9 cellular contexts compared by ENCODE assay signal in the genomic region with DNA sequence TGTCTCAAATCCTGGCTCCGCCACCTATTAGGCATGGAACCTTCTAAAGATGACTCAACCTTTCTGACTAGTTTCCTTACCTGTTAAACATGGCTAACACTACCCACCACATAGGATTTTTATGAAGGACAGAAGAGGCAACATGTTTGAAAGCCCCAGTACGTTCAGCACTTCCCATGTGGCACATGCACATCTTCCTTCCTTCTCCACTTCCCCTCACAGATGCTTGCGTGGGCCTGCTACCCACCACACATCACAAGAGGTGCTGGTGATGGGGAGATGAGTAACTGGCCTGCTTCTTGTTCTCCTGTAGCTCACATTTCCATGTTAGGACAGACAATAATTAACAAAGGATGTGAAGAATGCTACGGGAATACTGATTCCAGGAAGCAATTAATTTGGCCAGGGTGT. TPM values are rescaled to one million over a fixed set of nuclear protein-coding genes. Genes with fewer than 3 reads are reported as not detected.
DNase-seq lines count a peak whose midpoint lies in the region; ATAC-seq, FAIRE-seq and TF ChIP-seq lines count a peak whose summit lies in the region.
"Had no signal": no experiment of that assay in that cellular context is flagged by ENCODE, and none has a peak within 500 bp of the region (broad histone marks: within the 10 kb centered on the region; RNA-seq: fewer than 3 reads in every experiment).

No MANE protein-coding gene starts in this region.

- peaks cover 37% of the 10 kb centered on the region for H3K4me1 Mint-ChIP-seq in activated naive CD8-positive, alpha-beta T cell treated with anti-CD3 and anti-CD28 coated beads, Interleukin-2, amount 10 ng/mL, durations not matched to agents 7 days and 5 days
- H3K4me1 Mint-ChIP-seq in immature natural killer cell: no peaks in the 10 kb centered on the region

- peaks cover 51% of the 10 kb centered on the region for H3K36me3 Mint-ChIP-seq in activated naive CD8-positive, alpha-beta T cell treated with anti-CD3 and anti-CD28 coated beads, Interleukin-2, amount 10 ng/mL, durations not matched to agents 7 days and 5 days
- peaks cover 19 to 22% (median 20%) of the 10 kb centered on the region in 3 donors for H3K36me3 Mint-ChIP-seq in immature natural killer cell

- POLR2A ChIA-PET in activated naive CD8-positive, alpha-beta T cell treated with anti-CD3 and anti-CD28 coated beads, Interleukin-2, amount 10 ng/mL, durations not matched to agents 7 days and 5 days (lab: Charles Lee): no interaction called here
- POLR2A ChIA-PET in HepG2 (lab: Yijun Ruan, JAX): no interaction called here

- H3K4me3 Mint-ChIP-seq in activated naive CD8-positive, alpha-beta T cell treated with anti-CD3 and anti-CD28 coated beads, Interleukin-2, amount 10 ng/mL, durations not matched to agents 7 days and 5 days: no peak overlapping the region
- H3K4me3 Mint-ChIP-seq in immature natural killer cell: no peak overlapping the region

- peaks cover 93% of the 10 kb centered on the region for H3K79me2 ChIP-seq in Loucy (ENCODE audit: insufficient read depth, low read length)
- H3K79me2 ChIP-seq in smooth muscle cell (ENCODE audit: low read depth): peaks cover 49% of the 10 kb centered on the region
- H3K79me2 ChIP-seq in HepG2 (ENCODE audit: insufficient read depth, low read length): peaks cover 33% of the 10 kb centered on the region

- TF ChIP-seq EP300 in HepG2 (IDR thresholded peaks at IDR 0.05; ENCODE audit: low read depth in 2 of 2, low read length in 2 of 2) (no peak), HepG2 (CRISPR knock-in tag; IDR thresholded peaks at IDR 0.05; ENCODE audit: borderline replicate concordance) (no peak)

- no peak for FAIRE-seq in HepG2 (lab: Jason Lieb, UNC)

- peaks cover 22% of the 10 kb centered on the region; the same call in 1 of the 2 replicates for H3K36me3 ChIP-seq in Loucy (ENCODE audit: insufficient read depth, low read length)
- H3K36me3 ChIP-seq in smooth muscle cell (ENCODE audit: low read depth): no peaks in the 10 kb centered on the region
- H3K36me3 ChIP-seq in HepG2 (replicated peaks in 1 of 2; ENCODE audit: control insufficient read depth in 1 of 2, insufficient read depth in 2 of 2, low read length in 2 of 2): peaks cover 5 to 19% of the 10 kb centered on the region in 2 experiments

- H3K4me2 ChIP-seq in Loucy (ENCODE audit: low read depth, low read length, poor library complexity, severe bottlenecking): peak overlapping the region; percentile 15
- H3K4me2 ChIP-seq in smooth muscle cell: peak overlapping the region; percentile 24
- no peak overlapping the region for H3K4me2 ChIP-seq in HepG2 (ENCODE audit: low read depth, low read length)

- CTCF ChIA-PET in HepG2 (lab: Yijun Ruan, JAX; ENCODE audit: low intra/inter-chr PET ratio, low total read pairs): no interaction called here

- no peaks in the 10 kb centered on the region for H3K9me3 Mint-ChIP-seq in activated naive CD8-positive, alpha-beta T cell treated with anti-CD3 and anti-CD28 coated beads, Interleukin-2, amount 10 ng/mL, durations not matched to agents 7 days and 5 days
- H3K9me3 Mint-ChIP-seq in immature natural killer cell: no peaks in the 10 kb centered on the region

- H3K9ac ChIP-seq in Loucy (ENCODE audit: low read depth, low read length, poor library complexity, severe bottlenecking) (no peak overlapping the region), smooth muscle cell (ENCODE audit: low read depth) (peak overlapping the region; percentile 73), HepG2 (ENCODE audit: insufficient read depth, low read depth, low read length) (no peak overlapping the region)

- H3K4me1 ChIP-seq in Loucy (ENCODE audit: insufficient read depth, low read length, poor library complexity, severe bottlenecking): peaks cover 48% of the 10 kb centered on the region
- H3K4me1 ChIP-seq in smooth muscle cell (ENCODE audit: low read depth): no peaks in the 10 kb centered on the region
- peaks cover 16% of the 10 kb centered on the region for H3K4me1 ChIP-seq in HepG2 (ENCODE audit: insufficient read depth, low read length)

- in situ Hi-C loops in HepG2 (cut with HindIII; ENCODE audit: extremely low pct_ligation_motif_present, low pct_unique_long_range_greater_than_20kb): no loop called here

- no peak for TF ChIP-seq POLR2A in HepG2 (IDR thresholded peaks at IDR 0.05; ENCODE audit: insufficient read depth in 1 of 2, low read depth in 2 of 2, low read length in 2 of 2)

- TF ChIP-seq RAD21 in HepG2 (CRISPR knock-in tag; IDR thresholded peaks at IDR 0.05): no peak

- H3K9me3 ChIP-seq in Loucy (ENCODE audit: insufficient read depth, low read depth, low read length) (no peaks in the 10 kb centered on the region), smooth muscle cell (replicated peaks; ENCODE audit: low read depth) (no peaks in the 10 kb centered on the region), HepG2 (ENCODE audit: low read length) (no peaks in the 10 kb centered on the region)

- DNase-seq in GM03348 (ENCODE audit: low spot score): peak; percentile 57
- no peak for DNase-seq in activated naive CD8-positive, alpha-beta T cell treated with anti-CD3 and anti-CD28 coated beads, Interleukin-2, amount 10 ng/mL, durations not matched to agents 7 days and 5 days
- DNase-seq in smooth muscle cell (lab: John Stamatoyannopoulos, UW; ENCODE audit: unreplicated experiment): no peak
- DNase-seq in NOMO-1 treated with dmso at 0.1 percent for 144 hours (lab: John Stamatoyannopoulos, UW; ENCODE audit: unreplicated experiment): no peak
- no peak for DNase-seq in immature natural killer cell
- DNase-seq in HepG2 (ENCODE audit: low spot score): no peak
- DNase-seq: NCI-H146 had no signal

- H3K9me2 ChIP-seq in Loucy (replicated peaks; ENCODE audit: low read depth, low read length): no peaks in the 10 kb centered on the region

- intact Hi-C loops in HepG2 (cut with micrococcal nuclease; ENCODE audit: unreplicated experiment): no loop called here

- WGBS in smooth muscle cell (ENCODE audit: low lambda C conversion rate): 64% methylated on average over 4 of the region's 4 CpGs
- 96% methylated on average over 4 of the region's 4 CpGs for WGBS in HepG2 (ENCODE audit: low lambda C conversion rate)

- no peaks in the 10 kb centered on the region for H3K27me3 Mint-ChIP-seq in activated naive CD8-positive, alpha-beta T cell treated with anti-CD3 and anti-CD28 coated beads, Interleukin-2, amount 10 ng/mL, durations not matched to agents 7 days and 5 days
- H3K27me3 Mint-ChIP-seq in immature natural killer cell (ENCODE audit: low read depth in 3 of 3): peaks cover 0 to 6% (median 2%) of the 10 kb centered on the region in 3 donors

- no peak for ATAC-seq in activated naive CD8-positive, alpha-beta T cell treated with anti-CD3 and anti-CD28 coated beads, Interleukin-2, amount 10 ng/mL, durations not matched to agents 7 days and 5 days (ENCODE audit: low read depth)
- no peak for ATAC-seq in GM18909 (IDR thresholded peaks at IDR 0.05; ENCODE audit: poor library complexity, unreplicated experiment)
- no peak for ATAC-seq in HepG2

- H3K27me3 ChIP-seq in Loucy (ENCODE audit: insufficient read depth, low read length, poor library complexity, severe bottlenecking): no peaks in the 10 kb centered on the region
- no peaks in the 10 kb centered on the region for H3K27me3 ChIP-seq in smooth muscle cell (ENCODE audit: low read depth)
- no peaks in the 10 kb centered on the region for H3K27me3 ChIP-seq in HepG2 (ENCODE audit: control insufficient read depth in 1 of 2, insufficient read depth in 2 of 2, low read length in 2 of 2)

- H3F3A ChIP-seq in Loucy (ENCODE audit: low read depth) (no peaks in the 10 kb centered on the region), smooth muscle cell (ENCODE audit: low read depth) (peaks cover 5% of the 10 kb centered on the region)

- H2AFZ ChIP-seq in Loucy (ENCODE audit: low read length) (no peak overlapping the region), smooth muscle cell (ENCODE audit: low read depth) (no peak overlapping the region), HepG2 (ENCODE audit: low read length) (no peak overlapping the region)

- no peak overlapping the region for H3K4me3 ChIP-seq in Loucy (ENCODE audit: low read length, poor library complexity, severe bottlenecking)
- H3K4me3 ChIP-seq in smooth muscle cell: no peak overlapping the region
- H3K4me3 ChIP-seq in HepG2 (replicated peaks in 1 of 3; ENCODE audit: insufficient read depth in 1 of 3, low read depth in 2 of 3, low read length in 3 of 3): no peak overlapping the region

- BruUV-seq in HepG2 (replicated peaks; lab: Mats Ljungman, UMichigan): no TSS peak

- H4K20me1 ChIP-seq in Loucy (ENCODE audit: insufficient read depth, low read length, poor library complexity, severe bottlenecking) (peaks cover 5% of the 10 kb centered on the region), smooth muscle cell (ENCODE audit: low read depth) (no peaks in the 10 kb centered on the region), HepG2 (ENCODE audit: insufficient read depth, low read length) (no peaks in the 10 kb centered on the region)

- peak overlapping the region; percentile 11 for H3K27ac Mint-ChIP-seq in activated naive CD8-positive, alpha-beta T cell treated with anti-CD3 and anti-CD28 coated beads, Interleukin-2, amount 10 ng/mL, durations not matched to agents 7 days and 5 days
- no peak overlapping the region for H3K27ac Mint-ChIP-seq in immature natural killer cell

- H3K27ac ChIP-seq in smooth muscle cell (ENCODE audit: low read depth) (peak overlapping the region; percentile 97), HepG2 (ENCODE audit: extremely low read length, insufficient read depth, low read length) (no peak overlapping the region)

- TF ChIP-seq CTCF in Loucy (conservative IDR thresholded peaks at IDR 0.05; ENCODE audit: low read length) (no peak), smooth muscle cell (IDR thresholded peaks at IDR 0.05; ENCODE audit: borderline replicate concordance, insufficient read depth, poor library complexity, severe bottlenecking) (no peak), HepG2 (CRISPR knock-in tag; IDR thresholded peaks at IDR 0.05) (no peak)

RNA-seq across cellular contexts. Expression of gene ZBTB21, which starts 7.1 kb away (rescaled TPM):
- 10 to 100 TPM; 20.3 to 27.2 TPM for total RNA-seq in activated naive CD8-positive, alpha-beta T cell treated with anti-CD3 and anti-CD28 coated beads, Interleukin-2, amount 10 ng/mL, durations not matched to agents 7 days and 5 days
- 22.5 and 24.1 TPM in 2 replicates for total RNA-seq in smooth muscle cell
- 6.2 and 8.4 TPM in 2 replicates for polyA plus RNA-seq in smooth muscle cell
- 1 to 10 TPM; 1.3 to 4.1 (median 2.2) TPM for polyA plus RNA-seq in immature natural killer cell
- total RNA-seq in HepG2 (2016; rRNA removed; fragmentation: Illumina TruSeq; extraction: Trizol): 6.1 and 7.7 TPM in 2 replicates
- total RNA-seq in HepG2 (2016; cell fraction: cytosol; rRNA removed; fragmentation: Illumina TruSeq; extraction: Trizol; ENCODE audit: low read depth): 0.97 and 1.3 TPM in 2 replicates
- 5.5 and 8.3 TPM in 2 replicates for total RNA-seq in HepG2 (2016; cell fraction: insoluble cytoplasmic fraction; rRNA removed; fragmentation: Illumina TruSeq; extraction: Trizol)
- total RNA-seq in HepG2 (2016; cell fraction: membrane; rRNA removed; fragmentation: Illumina TruSeq; extraction: Trizol): 3.0 and 3.4 TPM in 2 replicates
- total RNA-seq in HepG2 (2016; cell fraction: nucleus; rRNA removed; fragmentation: Illumina TruSeq; extraction: Trizol): 8.5 and 10.3 TPM in 2 replicates
- polyA plus RNA-seq in HepG2 (2011; rRNA removed): 2.5 and 4.5 TPM in 2 replicates
- polyA plus RNA-seq in HepG2 (2011; cell fraction: cytosol; rRNA removed): 1.6 and 2.3 TPM in 2 replicates
- polyA plus RNA-seq in HepG2 (2011; cell fraction: nucleus; rRNA removed): 4.3 and 8.3 TPM in 2 replicates
- 3.7 and 5.1 TPM in 2 replicates for polyA plus RNA-seq in HepG2 (2012)
- 0.25 TPM in 2 replicates for polyA plus RNA-seq in HepG2 (2016; cell fraction: cytosol; fragmentation: Illumina TruSeq; extraction: Trizol; ENCODE audit: low read depth)
- polyA plus RNA-seq in HepG2 (2016; cell fraction: insoluble cytoplasmic fraction; fragmentation: Illumina TruSeq; extraction: Trizol; ENCODE audit: low read depth): 5.7 and 5.8 TPM in 2 replicates
- 0.60 and 0.90 TPM in 2 replicates for polyA plus RNA-seq in HepG2 (2016; cell fraction: membrane; fragmentation: Illumina TruSeq; extraction: Trizol; ENCODE audit: low read depth)
- 8.0 and 9.0 TPM in 2 replicates for polyA plus RNA-seq in HepG2 (2016; cell fraction: nucleus; fragmentation: Illumina TruSeq; extraction: Trizol; ENCODE audit: insufficient read depth, low read depth)
- polyA minus RNA-seq in HepG2 (2011; rRNA and poly(A)+ RNA removed; ENCODE audit: low replicate concordance): 6.1 and 21.7 TPM in 2 replicates
- 4.0 and 6.0 TPM in 2 replicates for polyA minus RNA-seq in HepG2 (2011; cell fraction: cytosol; rRNA and poly(A)+ RNA removed)
- polyA minus RNA-seq in HepG2 (2011; cell fraction: nucleus; rRNA and poly(A)+ RNA removed): 14.5 and 16.0 TPM in 2 replicates

RNA-seq across cellular contexts. Expression of gene C2CD2, which starts 49.2 kb away (rescaled TPM):
- 10 to 100 TPM in 1 of 2 experiments, 1 to 10 TPM in 1; 9.4 to 11.9 TPM for total RNA-seq in activated naive CD8-positive, alpha-beta T cell treated with anti-CD3 and anti-CD28 coated beads, Interleukin-2, amount 10 ng/mL, durations not matched to agents 7 days and 5 days
- total RNA-seq in smooth muscle cell (6.1 and 6.2 TPM in 2 replicates), HepG2 (2016; rRNA removed; fragmentation: Illumina TruSeq; extraction: Trizol) (10.4 and 12.5 TPM in 2 replicates)
- polyA plus RNA-seq in smooth muscle cell (3.4 and 4.2 TPM in 2 replicates), immature natural killer cell (1 to 10 TPM in 2 of 3 donors, not detected in 1; 2.1 TPM), HepG2 (2011; rRNA removed) (19.5 and 19.7 TPM in 2 replicates)
- total RNA-seq in HepG2 (2016; cell fraction: cytosol; rRNA removed; fragmentation: Illumina TruSeq; extraction: Trizol; ENCODE audit: low read depth): 7.3 and 11.5 TPM in 2 replicates
- 10.9 and 12.2 TPM in 2 replicates for total RNA-seq in HepG2 (2016; cell fraction: insoluble cytoplasmic fraction; rRNA removed; fragmentation: Illumina TruSeq; extraction: Trizol)
- total RNA-seq in HepG2 (2016; cell fraction: membrane; rRNA removed; fragmentation: Illumina TruSeq; extraction: Trizol): 9.5 and 12.2 TPM in 2 replicates
- 14.5 and 19.4 TPM in 2 replicates for total RNA-seq in HepG2 (2016; cell fraction: nucleus; rRNA removed; fragmentation: Illumina TruSeq; extraction: Trizol)
- 11.6 and 12.9 TPM in 2 replicates for polyA plus RNA-seq in HepG2 (2011; cell fraction: cytosol; rRNA removed)
- polyA plus RNA-seq in HepG2 (2011; cell fraction: nucleus; rRNA removed): 29.5 and 36.3 TPM in 2 replicates
- polyA plus RNA-seq in HepG2 (2012): 8.1 and 8.7 TPM in 2 replicates
- 1.3 and 1.9 TPM in 2 replicates for polyA plus RNA-seq in HepG2 (2016; cell fraction: cytosol; fragmentation: Illumina TruSeq; extraction: Trizol; ENCODE audit: low read depth)
- polyA plus RNA-seq in HepG2 (2016; cell fraction: insoluble cytoplasmic fraction; fragmentation: Illumina TruSeq; extraction: Trizol; ENCODE audit: low read depth): 7.6 and 8.0 TPM in 2 replicates
- 3.9 and 4.6 TPM in 2 replicates for polyA plus RNA-seq in HepG2 (2016; cell fraction: membrane; fragmentation: Illumina TruSeq; extraction: Trizol; ENCODE audit: low read depth)
- 22.5 and 23.5 TPM in 2 replicates for polyA plus RNA-seq in HepG2 (2016; cell fraction: nucleus; fragmentation: Illumina TruSeq; extraction: Trizol; ENCODE audit: insufficient read depth, low read depth)
- 80.5 and 82.8 TPM in 2 replicates for polyA minus RNA-seq in HepG2 (2011; rRNA and poly(A)+ RNA removed; ENCODE audit: low replicate concordance)
- 15.5 and 21.5 TPM in 2 replicates for polyA minus RNA-seq in HepG2 (2011; cell fraction: cytosol; rRNA and poly(A)+ RNA removed)
- polyA minus RNA-seq in HepG2 (2011; cell fraction: nucleus; rRNA and poly(A)+ RNA removed): 34.5 and 38.3 TPM in 2 replicates
